36 cellular contexts compared by ENCODE assay signal in the genomic region with DNA sequence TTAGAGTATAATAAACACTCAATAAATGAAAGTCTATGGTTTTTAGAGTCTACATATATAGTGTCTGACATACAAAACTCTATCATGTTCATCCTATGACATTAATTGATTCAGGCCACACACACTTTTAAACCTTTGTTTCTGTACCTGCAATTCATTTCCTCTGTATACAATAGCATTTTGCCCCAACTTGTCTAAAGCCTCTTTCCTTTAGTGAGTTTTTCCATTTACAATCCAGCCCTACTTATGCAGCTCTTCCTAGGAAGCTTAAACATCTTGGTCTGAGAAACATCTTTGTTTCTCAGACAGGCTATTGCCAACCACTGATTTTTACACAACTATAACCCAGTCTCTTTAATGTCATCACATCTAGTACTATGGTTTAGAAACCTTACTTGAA.
"Had no signal": no experiment of that assay in that cellular context is flagged by ENCODE, and none has a peak within 500 bp of the region (broad histone marks: within the 10 kb centered on the region; RNA-seq: fewer than 3 reads in every experiment).

No MANE protein-coding gene starts in this region.

- DNase-seq: activated B cell treated with CpG ODN at 0.5 μM for 24 hours; activated CD4-positive, alpha-beta memory T cell treated with anti-CD3 and anti-CD28 coated beads, Interleukin-2, amount 10 ng/mL, durations not matched to agents 7 days and 5 days; activated CD4-positive, alpha-beta T cell treated with anti-CD3 and anti-CD28 coated beads for 4 hours; activated CD4-positive, alpha-beta T cell treated with anti-CD3 and anti-CD28 coated beads, Interleukin-2, amount 10 ng/mL, durations not matched to agents 24 days and 14 days; activated CD4-positive, alpha-beta T cell treated with anti-CD3 and anti-CD28 coated beads, Interleukin-2, amount 50 U/mL, for 48 hours; activated CD4-positive, CD25-positive, alpha-beta regulatory T cell treated with anti-CD3 and anti-CD28 coated beads, Interleukin-2, amount 50 U/mL, for 72 hours; activated CD8-positive, alpha-beta memory T cell treated with anti-CD3 and anti-CD28 coated beads for 24 hours; activated CD8-positive, alpha-beta memory T cell treated with anti-CD3 and anti-CD28 coated beads, Interleukin-2, amount 10 ng/mL, durations not matched to agents 7 days and 5 days; activated CD8-positive, alpha-beta memory T cell treated with anti-CD3 and anti-CD28 coated beads, Interleukin-2, amount 50 U/mL, for 48 hours; activated CD8-positive, alpha-beta T cell treated with anti-CD3 and anti-CD28 coated beads, Interleukin-2, amount 10 ng/mL, durations not matched to agents 7 days and 5 days; activated effector memory CD4-positive, alpha-beta T cell treated with Interleukin-2 at 50 U/mL for 16 hours; activated gamma-delta T cell; activated naive CD4-positive, alpha-beta T cell treated with anti-CD3 and anti-CD28 coated beads, Interleukin-2, amount 10 ng/mL, durations not matched to agents 7 days and 5 days; activated naive CD4-positive, alpha-beta T cell treated with Interleukin-2 at 50 U/mL for 16 hours; activated naive CD8-positive, alpha-beta T cell treated with anti-CD3 and anti-CD28 coated beads, Interleukin-2, amount 10 ng/mL, durations not matched to agents 7 days and 5 days; activated naive CD8-positive, alpha-beta T cell treated with anti-CD3 and anti-CD28 coated beads, Interleukin-2, amount 50 U/mL, for 24 hours; activated T-cell treated with anti-CD3 and anti-CD28 coated beads, Interleukin-2, amount 50 U/mL, for 24 hours; activated T-cell treated with anti-CD3 and anti-CD28 coated beads, Interleukin-2, amount 50 U/mL, for 48 hours; amygdala; anterior cingulate cortex; caudate nucleus; cerebellar nuclear complex; T-helper 1 cell; T-helper 2 cell; T-helper 9 cell had no signal

- H3K27ac ChIP-seq: ascending aorta, cardiac muscle cell, VCaP had no signal

- H3K4me3 Mint-ChIP-seq: activated B cell treated with CpG ODN at 0.5 μM for 24 hours; activated CD4-positive, alpha-beta memory T cell treated with anti-CD3 and anti-CD28 coated beads, Interleukin-2, amount 10 ng/mL, durations not matched to agents 7 days and 5 days; activated CD4-positive, alpha-beta T cell treated with anti-CD3 and anti-CD28 coated beads, Interleukin-2, amount 10 ng/mL, durations not matched to agents 24 days and 14 days; activated CD8-positive, alpha-beta memory T cell treated with anti-CD3 and anti-CD28 coated beads, Interleukin-2, amount 10 ng/mL, durations not matched to agents 7 days and 5 days; activated CD8-positive, alpha-beta T cell treated with anti-CD3 and anti-CD28 coated beads, Interleukin-2, amount 10 ng/mL, durations not matched to agents 7 days and 5 days; activated naive CD4-positive, alpha-beta T cell treated with anti-CD3 and anti-CD28 coated beads, Interleukin-2, amount 10 ng/mL, durations not matched to agents 7 days and 5 days; activated naive CD4-positive, alpha-beta T cell treated with anti-CD3 and anti-CD28 coated beads, Interleukin-2, amount 50 U/mL, for 24 hours; activated naive CD8-positive, alpha-beta T cell; activated naive CD8-positive, alpha-beta T cell treated with anti-CD3 and anti-CD28 coated beads, Interleukin-2, amount 10 ng/mL, durations not matched to agents 7 days and 5 days; activated naive CD8-positive, alpha-beta T cell treated with anti-CD3 and anti-CD28 coated beads, Interleukin-2, amount 50 U/mL, for 24 hours; activated T-cell treated with anti-CD3 and anti-CD28 coated beads, Interleukin-2, amount 50 U/mL, for 24 hours; brain; central memory CD8-positive, alpha-beta T cell; T-helper 1 cell treated with Interleukin-12 subunit alpha and Interleukin-12 subunit beta and Interleukin-4 antibody, amounts not matched to agents 30 μg/mL and 1 μg/mL, for 36 hours; T-helper 2 cell treated with Interferon-gamma antibody and Interleukin-4, amounts not matched to agents 5 μg/mL and 100 μg/mL, for 36 hours had no signal

- H3K27ac Mint-ChIP-seq: activated B cell treated with CpG ODN at 0.5 μM for 24 hours; activated CD4-positive, alpha-beta memory T cell treated with anti-CD3 and anti-CD28 coated beads, Interleukin-2, amount 10 ng/mL, durations not matched to agents 7 days and 5 days; activated CD4-positive, alpha-beta T cell treated with anti-CD3 and anti-CD28 coated beads, Interleukin-2, amount 10 ng/mL, durations not matched to agents 24 days and 14 days; activated CD8-positive, alpha-beta memory T cell treated with anti-CD3 and anti-CD28 coated beads, Interleukin-2, amount 10 ng/mL, durations not matched to agents 7 days and 5 days; activated CD8-positive, alpha-beta T cell treated with anti-CD3 and anti-CD28 coated beads, Interleukin-2, amount 10 ng/mL, durations not matched to agents 7 days and 5 days; activated naive CD4-positive, alpha-beta T cell treated with anti-CD3 and anti-CD28 coated beads, Interleukin-2, amount 10 ng/mL, durations not matched to agents 7 days and 5 days; activated naive CD4-positive, alpha-beta T cell treated with anti-CD3 and anti-CD28 coated beads, Interleukin-2, amount 50 U/mL, for 24 hours; activated naive CD8-positive, alpha-beta T cell; activated naive CD8-positive, alpha-beta T cell treated with anti-CD3 and anti-CD28 coated beads, Interleukin-2, amount 10 ng/mL, durations not matched to agents 7 days and 5 days; activated naive CD8-positive, alpha-beta T cell treated with anti-CD3 and anti-CD28 coated beads, Interleukin-2, amount 50 U/mL, for 24 hours; activated T-cell treated with anti-CD3 and anti-CD28 coated beads, Interleukin-2, amount 50 U/mL, for 24 hours; activated T-helper 2 cell treated with anti-CD3 and anti-CD28 coated beads, Interferon-gamma antibody, Interleukin-2, Interleukin-4, amounts not matched to agents 10 μg/mL and 5 μg/mL and 100 μg/mL, durations not matched to agents 14 hours and 24 hours and 36 hours; brain; T-helper 1 cell treated with Interleukin-12 subunit alpha and Interleukin-12 subunit beta and Interleukin-4 antibody, amounts not matched to agents 30 μg/mL and 1 μg/mL, for 36 hours; T-helper 2 cell treated with Interferon-gamma antibody and Interleukin-4, amounts not matched to agents 5 μg/mL and 100 μg/mL, for 36 hours had no signal

- H3K36me3 ChIP-seq: ascending aorta, cardiac muscle cell had no signal

- FAIRE-seq: TTC549 had no signal

- H3K27me3 Mint-ChIP-seq: activated B cell treated with CpG ODN at 0.5 μM for 24 hours; activated CD8-positive, alpha-beta memory T cell treated with anti-CD3 and anti-CD28 coated beads, Interleukin-2, amount 10 ng/mL, durations not matched to agents 7 days and 5 days; activated naive CD4-positive, alpha-beta T cell treated with anti-CD3 and anti-CD28 coated beads, Interleukin-2, amount 10 ng/mL, durations not matched to agents 7 days and 5 days; activated naive CD8-positive, alpha-beta T cell; activated T-cell treated with anti-CD3 and anti-CD28 coated beads, Interleukin-2, amount 50 U/mL, for 24 hours; brain; central memory CD8-positive, alpha-beta T cell had no signal

- H3K4me1 ChIP-seq: ascending aorta had no signal

- H3K4me1 Mint-ChIP-seq: activated B cell treated with CpG ODN at 0.5 μM for 24 hours; activated naive CD4-positive, alpha-beta T cell treated with anti-CD3 and anti-CD28 coated beads, Interleukin-2, amount 50 U/mL, for 24 hours; activated naive CD8-positive, alpha-beta T cell treated with anti-CD3 and anti-CD28 coated beads, Interleukin-2, amount 50 U/mL, for 24 hours; central memory CD8-positive, alpha-beta T cell had no signal

- H3K27me3 ChIP-seq: ascending aorta, cardiac muscle cell had no signal

- H3K36me3 Mint-ChIP-seq: activated CD8-positive, alpha-beta memory T cell treated with anti-CD3 and anti-CD28 coated beads, Interleukin-2, amount 10 ng/mL, durations not matched to agents 7 days and 5 days; activated naive CD4-positive, alpha-beta T cell treated with anti-CD3 and anti-CD28 coated beads, Interleukin-2, amount 10 ng/mL, durations not matched to agents 7 days and 5 days; activated naive CD4-positive, alpha-beta T cell treated with anti-CD3 and anti-CD28 coated beads, Interleukin-2, amount 50 U/mL, for 24 hours; activated naive CD8-positive, alpha-beta T cell; activated naive CD8-positive, alpha-beta T cell treated with anti-CD3 and anti-CD28 coated beads, Interleukin-2, amount 10 ng/mL, durations not matched to agents 7 days and 5 days; brain had no signal

- H3K9me3 Mint-ChIP-seq: activated B cell treated with CpG ODN at 0.5 μM for 24 hours; activated CD4-positive, alpha-beta memory T cell treated with anti-CD3 and anti-CD28 coated beads, Interleukin-2, amount 10 ng/mL, durations not matched to agents 7 days and 5 days; activated CD4-positive, alpha-beta T cell treated with anti-CD3 and anti-CD28 coated beads, Interleukin-2, amount 10 ng/mL, durations not matched to agents 24 days and 14 days; activated naive CD4-positive, alpha-beta T cell treated with anti-CD3 and anti-CD28 coated beads, Interleukin-2, amount 10 ng/mL, durations not matched to agents 7 days and 5 days; activated naive CD4-positive, alpha-beta T cell treated with anti-CD3 and anti-CD28 coated beads, Interleukin-2, amount 50 U/mL, for 24 hours; activated naive CD8-positive, alpha-beta T cell treated with anti-CD3 and anti-CD28 coated beads, Interleukin-2, amount 10 ng/mL, durations not matched to agents 7 days and 5 days; activated naive CD8-positive, alpha-beta T cell treated with anti-CD3 and anti-CD28 coated beads, Interleukin-2, amount 50 U/mL, for 24 hours; activated T-cell treated with anti-CD3 and anti-CD28 coated beads, Interleukin-2, amount 50 U/mL, for 24 hours; activated T-helper 2 cell treated with anti-CD3 and anti-CD28 coated beads, Interferon-gamma antibody, Interleukin-2, Interleukin-4, amounts not matched to agents 10 μg/mL and 5 μg/mL and 100 μg/mL, durations not matched to agents 14 hours and 24 hours and 36 hours; brain; central memory CD8-positive, alpha-beta T cell; T-helper 1 cell treated with Interleukin-12 subunit alpha and Interleukin-12 subunit beta and Interleukin-4 antibody, amounts not matched to agents 30 μg/mL and 1 μg/mL, for 36 hours; T-helper 2 cell treated with Interferon-gamma antibody and Interleukin-4, amounts not matched to agents 5 μg/mL and 100 μg/mL, for 36 hours had no signal

- H3K4me3 ChIP-seq: ascending aorta, cardiac muscle cell had no signal

- H3K9me3 ChIP-seq: ascending aorta had no signal

- ATAC-seq: activated CD8-positive, alpha-beta memory T cell treated with anti-CD3 and anti-CD28 coated beads, Interleukin-2, amount 10 ng/mL, durations not matched to agents 7 days and 5 days; activated CD8-positive, alpha-beta T cell treated with anti-CD3 and anti-CD28 coated beads, Interleukin-2, amount 10 ng/mL, durations not matched to agents 7 days and 5 days; activated naive CD8-positive, alpha-beta T cell treated with anti-CD3 and anti-CD28 coated beads, Interleukin-2, amount 50 U/mL, for 24 hours had no signal
